In the genomic region with DNA sequence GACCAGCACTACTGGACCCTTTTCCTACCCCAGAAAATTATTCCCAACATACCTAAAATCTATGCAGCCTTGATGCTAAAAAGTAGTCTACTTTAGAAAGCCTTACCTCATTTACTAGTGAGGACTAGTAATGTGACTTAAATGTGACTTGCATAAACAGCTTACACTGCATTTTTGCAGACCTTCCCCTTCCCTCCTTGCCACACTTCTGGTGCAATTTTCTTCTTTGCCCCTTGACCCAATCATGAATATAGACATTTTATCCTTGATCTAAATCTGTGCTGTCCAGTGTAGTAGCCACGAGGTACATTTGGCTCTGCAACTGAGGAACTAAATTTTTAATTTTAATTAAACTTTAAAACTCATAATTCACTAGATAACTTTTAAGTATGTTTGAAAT, we compare ENCODE assay signal across 1 cellular context.
TF ChIP-seq lines count a peak whose summit lies in the region.

No MANE protein-coding gene starts in this region.

TF ChIP-seq in HEK293, 187 proteins besides CTCF, POLR2A, EP300 and RAD21 (continued from another document):
- TF ChIP-seq ZNF266 (tag by site-specific recombination; IDR thresholded peaks at IDR 0.05; ENCODE audit: low read depth), result no peak
- no peak for TF ChIP-seq ZNF549 (tag by site-specific recombination; IDR thresholded peaks at IDR 0.05)
- TF ChIP-seq, protein P1, sequence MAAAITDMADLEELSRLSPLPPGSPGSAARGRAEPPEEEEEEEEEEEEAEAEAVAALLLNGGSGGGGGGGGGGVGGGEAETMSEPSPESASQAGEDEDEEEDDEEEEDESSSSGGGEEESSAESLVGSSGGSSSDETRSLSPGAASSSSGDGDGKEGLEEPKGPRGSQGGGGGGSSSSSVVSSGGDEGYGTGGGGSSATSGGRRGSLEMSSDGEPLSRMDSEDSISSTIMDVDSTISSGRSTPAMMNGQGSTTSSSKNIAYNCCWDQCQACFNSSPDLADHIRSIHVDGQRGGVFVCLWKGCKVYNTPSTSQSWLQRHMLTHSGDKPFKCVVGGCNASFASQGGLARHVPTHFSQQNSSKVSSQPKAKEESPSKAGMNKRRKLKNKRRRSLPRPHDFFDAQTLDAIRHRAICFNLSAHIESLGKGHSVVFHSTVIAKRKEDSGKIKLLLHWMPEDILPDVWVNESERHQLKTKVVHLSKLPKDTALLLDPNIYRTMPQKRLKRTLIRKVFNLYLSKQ (tag by site-specific recombination; IDR thresholded peaks at IDR 0.05; ENCODE audit: borderline replicate concordance), result no peak
- TF ChIP-seq PRDM1 (tag by site-specific recombination; IDR thresholded peaks at IDR 0.05), result 0 out of 2 replicates have a peak, but pooled peaks have one; percentile 5
